1 cellular context compared by ENCODE assay signal in genomic region chr12:66130267-66131066, GRCh38.
TF ChIP-seq lines count a peak whose summit lies in the region.

Gene LLPH, minus strand, starts transcription at chr12:66130750. Its CDS starts 1,644 bp downstream, at chr12:66129106.

TF ChIP-seq in HepG2, 621 proteins besides CTCF, POLR2A, EP300 and RAD21 (continued from another document and continues in another):
- TF ChIP-seq ZNF646 (CRISPR knock-in tag; IDR thresholded peaks at IDR 0.05) (no peak), ZNF276 (CRISPR knock-in tag; IDR thresholded peaks at IDR 0.05; ENCODE audit: low read depth) (no peak), ETV6 (CRISPR knock-in tag; conservative IDR thresholded peaks at IDR 0.05) (no peak), AFF4 (CRISPR knock-in tag; IDR thresholded peaks at IDR 0.05) (no peak), HNRNPLL (IDR thresholded peaks at IDR 0.05; ENCODE audit: low read depth, low read length, poor library complexity, severe bottlenecking) (no peak), NRL (CRISPR knock-in tag; IDR thresholded peaks at IDR 0.05; ENCODE audit: borderline replicate concordance) (peak; percentile 82; the same call in 1 of the 2 replicates), GPN1 (CRISPR knock-in tag; IDR thresholded peaks at IDR 0.05; ENCODE audit: borderline replicate concordance) (no peak), FOXK2 (IDR thresholded peaks at IDR 0.05) (no peak), ZNF672 (CRISPR knock-in tag; IDR thresholded peaks at IDR 0.05) (no peak), TEAD2 (CRISPR knock-in tag; IDR thresholded peaks at IDR 0.05) (no peak), ATF4 (CRISPR knock-in tag; IDR thresholded peaks at IDR 0.05) (no peak), ZNF275 (CRISPR knock-in tag; IDR thresholded peaks at IDR 0.05; ENCODE audit: borderline replicate concordance) (no peak), THAP9 (CRISPR knock-in tag; IDR thresholded peaks at IDR 0.05; ENCODE audit: borderline replicate concordance) (peak; percentile 81; the same call in 1 of the 2 replicates), HNRNPL (IDR thresholded peaks at IDR 0.05; ENCODE audit: low read depth, low read length) (0 out of 2 replicates have a peak, but pooled peaks have one; percentile 27), DDIT3 (CRISPR knock-in tag; IDR thresholded peaks at IDR 0.05) (no peak), SETDB1 (CRISPR knock-in tag; IDR thresholded peaks at IDR 0.05; ENCODE audit: borderline replicate concordance) (no peak), ZBTB39 (CRISPR knock-in tag; IDR thresholded peaks at IDR 0.05) (no peak), KDM1A (CRISPR knock-in tag; IDR thresholded peaks at IDR 0.05) (no peak), ETS1 (CRISPR knock-in tag; IDR thresholded peaks at IDR 0.05) (no peak), SUZ12 (IDR thresholded peaks at IDR 0.05; ENCODE audit: low read depth, low read length) (peak; percentile 43; the same call in 1 of the 2 replicates), MED1 (CRISPR knock-in tag; IDR thresholded peaks at IDR 0.05) (peak; percentile 27; the same call in 1 of the 2 replicates), BRD4 (CRISPR knock-in tag; IDR thresholded peaks at IDR 0.05) (0 out of 2 replicates have a peak, but pooled peaks have one; percentile 0), ZNF143 (CRISPR knock-in tag; IDR thresholded peaks at IDR 0.05) (peak; percentile 95), EHMT2 (IDR thresholded peaks at IDR 0.05; ENCODE audit: borderline replicate concordance, low read depth, low read length) (no peak), U2AF2 (IDR thresholded peaks at IDR 0.05; ENCODE audit: low read depth, low read length) (no peak), SKIL (CRISPR knock-in tag; IDR thresholded peaks at IDR 0.05; ENCODE audit: borderline replicate concordance) (no peak), ZNF256 (CRISPR knock-in tag; conservative IDR thresholded peaks at IDR 0.05) (no peak), MAX (IDR thresholded peaks at IDR 0.05) (peak; percentile 88), YY1 (IDR thresholded peaks at IDR 0.05; ENCODE audit: insufficient read depth, insufficient replicate concordance, low read depth, low read length) (peak; percentile 89), ZMYM4 (CRISPR knock-in tag; IDR thresholded peaks at IDR 0.05) (peak; percentile 94), ZNF615 (CRISPR knock-in tag; IDR thresholded peaks at IDR 0.05; ENCODE audit: borderline replicate concordance) (peak; percentile 16; the same call in 1 of the 2 replicates), ZNF891 (CRISPR knock-in tag; IDR thresholded peaks at IDR 0.05) (no peak)
